Comparison of ENCODE assay signal across 1 cellular context in genomic region chr9:132240860-132241482, GRCh38.
TF ChIP-seq lines count a peak whose summit lies in the region.

No MANE protein-coding gene starts in this region.

TF ChIP-seq in HEK293, 187 proteins besides CTCF, POLR2A, EP300 and RAD21 (continued from another document):
- TF ChIP-seq HIC1 (tag by site-specific recombination; IDR thresholded peaks at IDR 0.05), result peak; percentile 83; the same call in 1 of the 2 replicates
- peak; percentile 3 for TF ChIP-seq ZBTB26 (tag by site-specific recombination; optimal IDR thresholded peaks at IDR 0.05)
- TF ChIP-seq KLF8 (tag by site-specific recombination; IDR thresholded peaks at IDR 0.05), result peak; percentile 69
- peak; percentile 62 for TF ChIP-seq ZXDB (tag by site-specific recombination; IDR thresholded peaks at IDR 0.05)
- no peak for TF ChIP-seq ZNF501 (tag by site-specific recombination; IDR thresholded peaks at IDR 0.05)
- TF ChIP-seq ZFP41 (tag by site-specific recombination; IDR thresholded peaks at IDR 0.05; ENCODE audit: borderline replicate concordance), result no peak
- TF ChIP-seq KLF9 (tag by site-specific recombination; IDR thresholded peaks at IDR 0.05; ENCODE audit: low read depth), result peak; percentile 86
- peak; percentile 92 for TF ChIP-seq SP2 (tag by site-specific recombination; IDR thresholded peaks at IDR 0.05)
- no peak for TF ChIP-seq ZNF791 (tag by site-specific recombination; IDR thresholded peaks at IDR 0.05)
- peak; percentile 90 for TF ChIP-seq OSR2 (tag by site-specific recombination; IDR thresholded peaks at IDR 0.05)
- TF ChIP-seq PATZ1 (tag by site-specific recombination; IDR thresholded peaks at IDR 0.05), result peak; percentile 93
- TF ChIP-seq PRDM4 (tag by site-specific recombination; IDR thresholded peaks at IDR 0.05), result peak; percentile 24; the same call in 1 of the 2 replicates
- TF ChIP-seq WT1 (tag by site-specific recombination; IDR thresholded peaks at IDR 0.05), result no peak
- TF ChIP-seq SETDB1 (IDR thresholded peaks at IDR 0.05; ENCODE audit: insufficient read length, low read length), result no peak
- no peak for TF ChIP-seq MYNN (tag by site-specific recombination; IDR thresholded peaks at IDR 0.05; ENCODE audit: borderline replicate concordance)
- TF ChIP-seq ZNF449 (tag by site-specific recombination; IDR thresholded peaks at IDR 0.05), result no peak
- TF ChIP-seq ZNF530 (tag by site-specific recombination; IDR thresholded peaks at IDR 0.05; ENCODE audit: low read depth), result no peak
- peak; percentile 94 for TF ChIP-seq SP3 (tag by site-specific recombination; IDR thresholded peaks at IDR 0.05)
- peak; percentile 40; the same call in 1 of the 2 replicates for TF ChIP-seq KLF1 (tag by site-specific recombination; IDR thresholded peaks at IDR 0.05)
TF ChIP-seq in HEK293: peak in this region for 17.
